In the genomic region with DNA sequence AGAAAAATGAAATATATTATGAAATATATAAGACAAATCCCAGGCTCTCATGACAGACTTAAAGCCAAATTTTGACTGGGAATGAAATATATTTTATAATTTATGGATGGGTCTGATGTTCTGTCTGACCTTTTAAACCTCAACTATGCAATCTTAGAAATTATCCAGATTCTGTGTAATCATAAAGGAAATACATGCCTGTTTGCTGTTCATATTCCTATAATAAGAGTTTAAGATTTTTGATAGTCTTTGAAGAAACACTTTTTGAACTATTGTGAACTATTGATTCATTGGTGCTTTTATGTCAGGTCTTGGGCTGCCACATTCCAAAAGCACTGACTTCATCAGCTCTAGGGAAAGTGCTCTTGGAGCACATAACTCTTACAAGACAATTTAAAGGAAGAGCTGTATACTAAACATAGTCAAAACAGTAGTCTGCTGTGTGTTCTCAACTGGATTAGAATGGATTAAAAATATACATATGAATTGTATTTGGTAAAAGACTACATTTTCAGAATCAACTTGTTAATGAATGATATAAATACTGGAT, we compare ENCODE assay signal across 31 cellular contexts.
DNase-seq lines count a peak whose midpoint lies in the region; ATAC-seq and TF ChIP-seq lines count a peak whose summit lies in the region.
"Had no signal": no experiment of that assay in that cellular context is flagged by ENCODE, and none has a peak within 500 bp of the region (broad histone marks: within the 10 kb centered on the region; RNA-seq: fewer than 3 reads in every experiment).

No MANE protein-coding gene starts in this region.

- no peaks in the 10 kb centered on the region for H4K20me1 ChIP-seq in SK-N-SH (ENCODE audit: insufficient read depth)

- H3K36me3 ChIP-seq in SK-N-SH (replicated peaks in 1 of 2; ENCODE audit: control insufficient read depth in 1 of 2, insufficient read depth in 2 of 2, low read length in 1 of 2), result no peaks in the 10 kb centered on the region
- no peaks in the 10 kb centered on the region for H3K36me3 ChIP-seq in vagina
- H3K36me3 ChIP-seq: ascending aorta, pancreas, right atrium auricular region had no signal

- no peak overlapping the region for H3K27ac ChIP-seq in SK-N-SH (ENCODE audit: low read depth in 2 of 2, low read length in 1 of 2)
- H3K27ac ChIP-seq in vagina, result no peak overlapping the region
- H3K27ac ChIP-seq: ascending aorta, HL-60, pancreas, right atrium auricular region, RWPE1, testis, VCaP had no signal

- no peaks in the 10 kb centered on the region for H3K4me1 Mint-ChIP-seq in stimulated activated naive B cell treated with anti-CD40 and anti-IgM and Interleukin-4, amounts not matched to agents 10 μg/mL and 1 μg/mL and 100 μg/mL, for 72 hours
- H3K4me1 Mint-ChIP-seq: CD4-positive, alpha-beta memory T cell had no signal

- H2AFZ ChIP-seq in SK-N-SH (ENCODE audit: low read depth), result no peak overlapping the region

- H3K27ac Mint-ChIP-seq in stimulated activated naive B cell treated with anti-CD40 and anti-IgM and Interleukin-4, amounts not matched to agents 10 μg/mL and 1 μg/mL and 100 μg/mL, for 72 hours, result no peak overlapping the region
- H3K27ac Mint-ChIP-seq: activated naive CD4-positive, alpha-beta T cell treated with anti-CD3 and anti-CD28 coated beads, Interleukin-2, amount 10 ng/mL, durations not matched to agents 7 days and 5 days; CD4-positive, alpha-beta memory T cell; IgD-negative memory B cell had no signal

- intact Hi-C loops in vagina (cut with DNase I), result no loop called here

- no peaks in the 10 kb centered on the region for H3K4me1 ChIP-seq in SK-N-SH (ENCODE audit: control insufficient read depth in 1 of 2, insufficient read depth in 2 of 2, low read depth in 1 of 2, low read length in 1 of 2)
- H3K4me1 ChIP-seq in vagina, result no peaks in the 10 kb centered on the region
- H3K4me1 ChIP-seq: ascending aorta, right atrium auricular region, testis had no signal

- H3F3A ChIP-seq in SK-N-SH (replicated peaks; ENCODE audit: insufficient read depth), result no peaks in the 10 kb centered on the region

- H3K4me3 ChIP-seq in SK-N-SH (ENCODE audit: low read depth in 2 of 2, low read length in 1 of 2) (no peak overlapping the region), fibroblast of mammary gland (ENCODE audit: control insufficient read depth, low read depth, low read length) (no peak overlapping the region), vagina (no peak overlapping the region)
- H3K4me3 ChIP-seq: ascending aorta, GM12878, pancreas, right atrium auricular region, testis had no signal

- no peaks in the 10 kb centered on the region for H3K9me3 ChIP-seq in SK-N-SH
- H3K9me3 ChIP-seq in vagina, result no peaks in the 10 kb centered on the region
- H3K9me3 ChIP-seq: ascending aorta, pancreas, right atrium auricular region, testis had no signal

- peaks cover 0 to under 1% of the 10 kb centered on the region in 2 donors for H3K9me3 Mint-ChIP-seq in stimulated activated naive B cell treated with anti-CD40 and anti-IgM and Interleukin-4, amounts not matched to agents 10 μg/mL and 1 μg/mL and 100 μg/mL, for 72 hours

- no peaks in the 10 kb centered on the region for H3K9me2 ChIP-seq in SK-N-SH

- no peak for ATAC-seq in stimulated activated naive B cell treated with anti-CD40 and anti-IgM and Interleukin-4, amounts not matched to agents 10 μg/mL and 1 μg/mL and 100 μg/mL, for 72 hours (replicated peaks)
- ATAC-seq in GM21528 (IDR thresholded peaks at IDR 0.05; ENCODE audit: low FRiP score, unreplicated experiment), result no peak
- ATAC-seq: GM12878, left ventricle myocardium superior, pancreas had no signal

- POLR2A ChIA-PET in SK-N-SH (lab: Yijun Ruan, JAX), result no interaction called here

- H3K4me3 Mint-ChIP-seq in stimulated activated naive B cell treated with anti-CD40 and anti-IgM and Interleukin-4, amounts not matched to agents 10 μg/mL and 1 μg/mL and 100 μg/mL, for 72 hours, result no peak overlapping the region
- H3K4me3 Mint-ChIP-seq: activated naive CD4-positive, alpha-beta T cell treated with anti-CD3 and anti-CD28 coated beads, Interleukin-2, amount 10 ng/mL, durations not matched to agents 7 days and 5 days; CD4-positive, alpha-beta memory T cell; IgD-negative memory B cell; nephron had no signal

- TF ChIP-seq EP300 in SK-N-SH (IDR thresholded peaks at IDR 0.05; ENCODE audit: borderline replicate concordance in 1 of 2, low read depth in 1 of 2, low read length in 1 of 2), result no peak

- CTCF ChIA-PET in SK-N-SH (lab: Yijun Ruan, JAX), result no interaction called here

- H3K9ac ChIP-seq in SK-N-SH, result no peak overlapping the region

- peak; percentile 33 for DNase-seq in GM03348 (ENCODE audit: low spot score)
- DNase-seq in SK-N-SH, result no peak
- peak; percentile 63 for DNase-seq in fibroblast of mammary gland (ENCODE audit: low read depth)
- DNase-seq in renal cortical epithelial cell (ENCODE audit: low read depth), result peak; percentile 11
- DNase-seq in vagina (ENCODE audit: extremely low spot score in 2 of 2), result no peak
- DNase-seq in stimulated activated naive B cell treated with anti-CD40 and anti-IgM and Interleukin-4, amounts not matched to agents 10 μg/mL and 1 μg/mL and 100 μg/mL, for 72 hours, result no peak
- DNase-seq: activated CD4-positive, alpha-beta T cell treated with anti-CD3 and anti-CD28 coated beads for 48 hours; activated naive CD4-positive, alpha-beta T cell treated with anti-CD3 and anti-CD28 coated beads, Interleukin-2, amount 10 ng/mL, durations not matched to agents 7 days and 5 days; activated T-cell treated with anti-CD3 and anti-CD28 coated beads, Interleukin-2, amount 50 U/mL, for 48 hours; CD4-positive, alpha-beta memory T cell; cerebellar nuclear complex; hypothalamus; left ventricle myocardium superior; NCI-H1105; NCI-H2029; NCI-H345; NCI-H82; pancreas; stimulated activated CD4-positive, alpha-beta T cell treated with anti-CD3 and anti-CD28 coated beads, Interleukin-4, amount 100 ng/mL, for 24 hours; stimulated activated naive CD4-positive, alpha-beta T cell treated with Interleukin-2 at 50 U/mL for 16 hours; T-helper 2 cell; testis had no signal

- no peak for TF ChIP-seq POLR2A in vagina (IDR thresholded peaks at IDR 0.05)

- TF ChIP-seq RAD21 in SK-N-SH (IDR thresholded peaks at IDR 0.05; ENCODE audit: low read length), result no peak

- H3K27me3 ChIP-seq in SK-N-SH (ENCODE audit: insufficient read depth), result no peaks in the 10 kb centered on the region
- H3K27me3 ChIP-seq in vagina, result no peaks in the 10 kb centered on the region
- H3K27me3 ChIP-seq: ascending aorta, pancreas, right atrium auricular region, testis had no signal

- no peaks in the 10 kb centered on the region for H3K27me3 Mint-ChIP-seq in stimulated activated naive B cell treated with anti-CD40 and anti-IgM and Interleukin-4, amounts not matched to agents 10 μg/mL and 1 μg/mL and 100 μg/mL, for 72 hours
- H3K27me3 Mint-ChIP-seq: activated naive CD4-positive, alpha-beta T cell treated with anti-CD3 and anti-CD28 coated beads, Interleukin-2, amount 10 ng/mL, durations not matched to agents 7 days and 5 days; CD4-positive, alpha-beta memory T cell; IgD-negative memory B cell had no signal

- no peaks in the 10 kb centered on the region for H3K79me2 ChIP-seq in SK-N-SH (ENCODE audit: insufficient read depth)

- H3K4me2 ChIP-seq in SK-N-SH, result no peak overlapping the region

- TF ChIP-seq CTCF in SK-N-SH (IDR thresholded peaks at IDR 0.05) (no peak), fibroblast of mammary gland (conservative IDR thresholded peaks at IDR 0.05; ENCODE audit: control insufficient read depth, insufficient read depth, low read depth, low read length) (no peak), vagina (IDR thresholded peaks at IDR 0.05) (no peak)

- no peaks in the 10 kb centered on the region for H3K36me3 Mint-ChIP-seq in stimulated activated naive B cell treated with anti-CD40 and anti-IgM and Interleukin-4, amounts not matched to agents 10 μg/mL and 1 μg/mL and 100 μg/mL, for 72 hours
- H3K36me3 Mint-ChIP-seq: CD4-positive, alpha-beta memory T cell had no signal

TF ChIP-seq in SK-N-SH, 30 proteins besides CTCF, POLR2A, EP300 and RAD21:
- TF ChIP-seq, protein P1, sequence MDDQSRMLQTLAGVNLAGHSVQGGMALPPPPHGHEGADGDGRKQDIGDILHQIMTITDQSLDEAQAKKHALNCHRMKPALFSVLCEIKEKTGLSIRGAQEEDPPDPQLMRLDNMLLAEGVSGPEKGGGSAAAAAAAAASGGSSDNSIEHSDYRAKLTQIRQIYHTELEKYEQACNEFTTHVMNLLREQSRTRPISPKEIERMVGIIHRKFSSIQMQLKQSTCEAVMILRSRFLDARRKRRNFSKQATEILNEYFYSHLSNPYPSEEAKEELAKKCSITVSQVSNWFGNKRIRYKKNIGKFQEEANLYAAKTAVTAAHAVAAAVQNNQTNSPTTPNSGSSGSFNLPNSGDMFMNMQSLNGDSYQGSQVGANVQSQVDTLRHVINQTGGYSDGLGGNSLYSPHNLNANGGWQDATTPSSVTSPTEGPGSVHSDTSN (IDR thresholded peaks at IDR 0.05), result peak; percentile 32; the same call in 1 of the 2 replicates
- TF ChIP-seq RFX5 (IDR thresholded peaks at IDR 0.05; ENCODE audit: low read length), result no peak

Comparison
In these comparisons a context has a peak if more than half of its experiments do, and no peak if none do; other contexts are left out.
1. DNase-seq: peak in GM03348 (single experiment), fibroblast of mammary gland (single experiment) and renal cortical epithelial cell (single experiment); none in SK-N-SH (single experiment), vagina (0 of 2) and stimulated activated naive B cell treated with anti-CD40 and anti-IgM and Interleukin-4, amounts not matched to agents 10 μg/mL and 1 μg/mL and 100 μg/mL, for 72 hours (single experiment).